30 cellular contexts compared by ENCODE assay signal in the genomic region with DNA sequence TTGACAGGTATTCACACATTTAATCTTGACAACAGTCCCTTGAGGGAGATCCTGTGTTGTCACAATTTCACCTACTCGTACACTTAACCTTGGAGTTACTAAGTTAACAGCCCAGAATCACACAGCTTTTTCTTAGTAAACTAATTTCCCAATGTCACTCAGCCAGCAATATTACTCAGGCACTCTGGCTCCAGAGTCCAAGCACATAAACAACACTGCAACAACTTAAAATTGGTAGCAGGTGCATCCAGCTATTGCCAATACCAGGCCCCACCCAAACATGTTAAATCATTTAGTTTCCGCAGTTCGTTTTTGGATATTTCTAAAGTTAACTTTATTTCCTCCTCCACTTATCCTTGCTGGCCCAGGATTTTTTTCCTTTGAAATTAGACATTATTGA.
"Had no signal": no experiment of that assay in that cellular context is flagged by ENCODE, and none has a peak within 500 bp of the region (broad histone marks: within the 10 kb centered on the region; RNA-seq: fewer than 3 reads in every experiment).

No MANE protein-coding gene starts in this region.

- H3K27me3 ChIP-seq: neutrophil, right lobe of liver, sigmoid colon, spleen, thyroid gland, tibial nerve, upper lobe of left lung, vagina had no signal

- ATAC-seq: naive thymus-derived CD8-positive, alpha-beta T cell; natural killer cell treated with Interleukin-12 subunit alpha and Interleukin-12 subunit beta and Interleukin-15 and Interleukin-18, amount 100 ng/mL, for 72 hours; pancreas; psoas muscle; right cardiac atrium; right lobe of liver; stimulated activated memory B cell treated with anti-CD40 and anti-IgM and Interleukin-4, amounts not matched to agents 10 μg/mL and 1 μg/mL and 100 μg/mL, for 72 hours; stimulated activated naive CD8-positive, alpha-beta T cell treated with anti-CD3 and anti-CD28 coated beads, Interleukin-15, amount 100 ng/mL, for 72 hours; stimulated activated naive CD8-positive, alpha-beta T cell treated with anti-CD3 and anti-CD28 coated beads, Interleukin-15, Interleukin-2, amounts not matched to agents 100 U/mL and 50 U/mL, for 24 hours had no signal

- H3K27ac Mint-ChIP-seq: naive thymus-derived CD8-positive, alpha-beta T cell; natural killer cell treated with Interleukin-12 subunit alpha and Interleukin-12 subunit beta and Interleukin-15 and Interleukin-18, amount 100 ng/mL, for 72 hours; nephron progenitor cell; stimulated activated memory B cell treated with anti-CD40 and anti-IgM and Interleukin-4, amounts not matched to agents 10 μg/mL and 1 μg/mL and 100 μg/mL, for 72 hours; stimulated activated naive CD8-positive, alpha-beta T cell treated with anti-CD3 and anti-CD28 coated beads, Interleukin-15, amount 100 ng/mL, for 72 hours had no signal

- H3K27ac ChIP-seq: neutrophil, pancreas, psoas muscle, right lobe of liver, sigmoid colon, spleen, thoracic aorta, thyroid gland, tibial nerve, upper lobe of left lung, vagina had no signal

- H3K36me3 Mint-ChIP-seq: naive thymus-derived CD8-positive, alpha-beta T cell; natural killer cell treated with Interleukin-12 subunit alpha and Interleukin-12 subunit beta and Interleukin-15 and Interleukin-18, amount 100 ng/mL, for 72 hours; stimulated activated memory B cell treated with anti-CD40 and anti-IgM and Interleukin-4, amounts not matched to agents 10 μg/mL and 1 μg/mL and 100 μg/mL, for 72 hours had no signal

- H3K4me1 ChIP-seq: pancreas, psoas muscle, right lobe of liver, sigmoid colon, thyroid gland, tibial nerve, upper lobe of left lung, vagina had no signal

- FAIRE-seq: pancreas, urothelium cell line had no signal

- H3K4me3 Mint-ChIP-seq: naive thymus-derived CD8-positive, alpha-beta T cell; natural killer cell treated with Interleukin-12 subunit alpha and Interleukin-12 subunit beta and Interleukin-15 and Interleukin-18, amount 100 ng/mL, for 72 hours; nephron progenitor cell; neural crest cell; stimulated activated memory B cell treated with anti-CD40 and anti-IgM and Interleukin-4, amounts not matched to agents 10 μg/mL and 1 μg/mL and 100 μg/mL, for 72 hours; stimulated activated naive CD8-positive, alpha-beta T cell treated with anti-CD3 and anti-CD28 coated beads, Interleukin-15, amount 100 ng/mL, for 72 hours had no signal

- H3K4me3 ChIP-seq: pancreas, psoas muscle, right lobe of liver, sigmoid colon, smooth muscle cell, spleen, thoracic aorta, thyroid gland, tibial nerve, upper lobe of left lung, vagina had no signal

- H3K27me3 Mint-ChIP-seq: naive thymus-derived CD8-positive, alpha-beta T cell; stimulated activated memory B cell treated with anti-CD40 and anti-IgM and Interleukin-4, amounts not matched to agents 10 μg/mL and 1 μg/mL and 100 μg/mL, for 72 hours had no signal

- H3K4me1 Mint-ChIP-seq: nephron progenitor cell; neural crest cell; stimulated activated naive CD8-positive, alpha-beta T cell treated with anti-CD3 and anti-CD28 coated beads, Interleukin-15, amount 100 ng/mL, for 72 hours had no signal

- DNase-seq: naive thymus-derived CD8-positive, alpha-beta T cell; nephron progenitor cell; nucleus accumbens; pancreas; psoas muscle; right cardiac atrium; right lobe of liver; sigmoid colon; spleen; stimulated activated CD4-positive, alpha-beta T cell treated with anti-CD3 and anti-CD28 coated beads, Interleukin-12 subunit alpha, Interleukin-12 subunit beta, amount 100 ng/mL, for 4 hours; stimulated activated CD4-positive, alpha-beta T cell treated with anti-CD3 and anti-CD28 coated beads, Interleukin-1b, Interleukin-23, amount 100 ng/mL, for 48 hours; stimulated activated CD4-positive, alpha-beta T cell treated with anti-CD3 and anti-CD28 coated beads, Interleukin-4, amount 100 ng/mL, for 1 hour; stimulated activated CD4-positive, alpha-beta T cell treated with anti-CD3 and anti-CD28 coated beads, Interleukin-4, amount 100 ng/mL, for 4 hours; stimulated activated CD8-positive, alpha-beta memory T cell treated with anti-CD3 and anti-CD28 coated beads, Interleukin-4, amount 100 ng/mL, for 48 hours; stimulated activated naive CD4-positive, alpha-beta T cell; stimulated activated naive CD8-positive, alpha-beta T cell treated with anti-CD3 and anti-CD28 coated beads, Interleukin-15, amount 100 ng/mL, for 72 hours; stimulated activated naive CD8-positive, alpha-beta T cell treated with anti-CD3 and anti-CD28 coated beads, Interleukin-15, Interleukin-2, amounts not matched to agents 100 U/mL and 50 U/mL, for 24 hours; substantia nigra; thyroid gland; trophoblast cell; upper lobe of left lung had no signal

- H3K9me3 Mint-ChIP-seq: naive thymus-derived CD8-positive, alpha-beta T cell; natural killer cell treated with Interleukin-12 subunit alpha and Interleukin-12 subunit beta and Interleukin-15 and Interleukin-18, amount 100 ng/mL, for 72 hours; nephron progenitor cell; neural crest cell; stimulated activated memory B cell treated with anti-CD40 and anti-IgM and Interleukin-4, amounts not matched to agents 10 μg/mL and 1 μg/mL and 100 μg/mL, for 72 hours; stimulated activated naive CD8-positive, alpha-beta T cell treated with anti-CD3 and anti-CD28 coated beads, Interleukin-15, amount 100 ng/mL, for 72 hours had no signal

- H3K9me3 ChIP-seq: neutrophil, pancreas, psoas muscle, right lobe of liver, sigmoid colon, spleen, thoracic aorta, thyroid gland, tibial nerve, upper lobe of left lung, vagina had no signal

- H3K36me3 ChIP-seq: neutrophil, pancreas, right lobe of liver, sigmoid colon, spleen, thoracic aorta, thyroid gland, tibial nerve, upper lobe of left lung, vagina had no signal
